In the genomic region with DNA sequence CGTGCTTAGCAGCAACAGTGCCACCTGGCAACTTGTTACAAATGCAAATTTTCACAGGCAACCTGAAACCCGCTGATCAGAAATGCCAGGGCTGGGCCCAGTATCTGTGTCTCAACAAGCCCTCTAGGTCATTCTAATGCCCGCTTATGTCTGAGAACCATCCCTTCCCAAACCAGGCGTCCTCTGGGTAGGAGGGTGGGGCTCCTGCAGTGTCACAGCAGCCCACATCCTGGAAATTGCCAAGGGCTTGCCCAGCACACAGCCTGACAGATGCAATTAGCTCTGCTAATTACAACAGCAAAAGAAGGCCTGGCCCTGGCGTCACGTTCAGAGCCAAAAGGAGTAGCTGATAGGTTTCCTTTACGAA, we compare ENCODE assay signal across 8 cellular contexts. TPM values are rescaled to one million over a fixed set of nuclear protein-coding genes. Genes with fewer than 3 reads are reported as not detected.
DNase-seq lines count a peak whose midpoint lies in the region; ATAC-seq lines count a peak whose summit lies in the region.

No MANE protein-coding gene starts in this region.

- H3K9me3 ChIP-seq in muscle layer of duodenum (ENCODE audit: control insufficient read depth in 1 of 2, low read length in 2 of 2) (no peaks in the 10 kb centered on the region), SJCRH30 (replicated peaks) (no peaks in the 10 kb centered on the region)

- H3K27me3 ChIP-seq in muscle layer of duodenum (ENCODE audit: low read depth, low read length) (no peaks in the 10 kb centered on the region), SJCRH30 (no peaks in the 10 kb centered on the region)

- peaks cover 58 to 85% of the 10 kb centered on the region in 2 donors for H3K4me1 ChIP-seq in muscle layer of duodenum (ENCODE audit: control insufficient read depth in 1 of 2, insufficient read depth in 2 of 2, low read length in 2 of 2)
- peaks cover 7% of the 10 kb centered on the region for H3K4me1 ChIP-seq in SJCRH30

- H3K4me3 ChIP-seq in muscle layer of duodenum (ENCODE audit: low read depth in 1 of 2, low read length in 2 of 2) (no peak overlapping the region), SJCRH30 (no peak overlapping the region)

- H3K4me1 Mint-ChIP-seq in activated T-helper 1 cell treated with anti-CD3 and anti-CD28 coated beads, Interleukin-12 subunit alpha, Interleukin-12 subunit beta, Interleukin-2, Interleukin-4 antibody, amounts not matched to agents 30 ng/mL and 10 ng/mL and 1 ng/mL, durations not matched to agents 14 hours and 24 hours and 36 hours (ENCODE audit: low read depth) = peaks cover 96% of the 10 kb centered on the region

- no peaks in the 10 kb centered on the region for H3K27me3 Mint-ChIP-seq in activated T-helper 1 cell treated with anti-CD3 and anti-CD28 coated beads, Interleukin-12 subunit alpha, Interleukin-12 subunit beta, Interleukin-2, Interleukin-4 antibody, amounts not matched to agents 30 ng/mL and 10 ng/mL and 1 ng/mL, durations not matched to agents 14 hours and 24 hours and 36 hours (ENCODE audit: insufficient read depth)

- ATAC-seq in HG03175 (IDR thresholded peaks at IDR 0.05; ENCODE audit: unreplicated experiment) (peak; percentile 37), HG02588 (IDR thresholded peaks at IDR 0.05; ENCODE audit: unreplicated experiment) (no peak), HG03095 (IDR thresholded peaks at IDR 0.05; ENCODE audit: unreplicated experiment) (no peak)

- intact Hi-C loops in activated T-helper 1 cell treated with anti-CD3 and anti-CD28 coated beads, Interleukin-12 subunit alpha, Interleukin-12 subunit beta, Interleukin-2, Interleukin-4 antibody, amounts not matched to agents 30 ng/mL and 10 ng/mL and 1 ng/mL, durations not matched to agents 14 hours and 24 hours and 36 hours (cut with micrococcal nuclease) = no loop called here

- H3K27ac ChIP-seq in muscle layer of duodenum (ENCODE audit: low read length) = peak overlapping the region; percentile 40
- H3K27ac ChIP-seq in SJCRH30 = no peak overlapping the region

- peaks cover 27% of the 10 kb centered on the region for H3K36me3 Mint-ChIP-seq in activated T-helper 1 cell treated with anti-CD3 and anti-CD28 coated beads, Interleukin-12 subunit alpha, Interleukin-12 subunit beta, Interleukin-2, Interleukin-4 antibody, amounts not matched to agents 30 ng/mL and 10 ng/mL and 1 ng/mL, durations not matched to agents 14 hours and 24 hours and 36 hours (ENCODE audit: low read depth)

- DNase-seq in GF-D8 (lab: John Stamatoyannopoulos, UW) (peak; percentile 81), T-helper 9 cell (no peak), SJCRH30 (no peak)
- DNase-seq in activated T-helper 1 cell treated with anti-CD3 and anti-CD28 coated beads, Interleukin-12 subunit alpha, Interleukin-12 subunit beta, Interleukin-2, Interleukin-4 antibody, amounts not matched to agents 30 ng/mL and 10 ng/mL and 1 ng/mL, durations not matched to agents 14 hours and 24 hours and 36 hours (ENCODE audit: low spot score) = no peak

- no peaks in the 10 kb centered on the region for H3K9me3 Mint-ChIP-seq in activated T-helper 1 cell treated with anti-CD3 and anti-CD28 coated beads, Interleukin-12 subunit alpha, Interleukin-12 subunit beta, Interleukin-2, Interleukin-4 antibody, amounts not matched to agents 30 ng/mL and 10 ng/mL and 1 ng/mL, durations not matched to agents 14 hours and 24 hours and 36 hours

- H3K27ac Mint-ChIP-seq in activated T-helper 1 cell treated with anti-CD3 and anti-CD28 coated beads, Interleukin-12 subunit alpha, Interleukin-12 subunit beta, Interleukin-2, Interleukin-4 antibody, amounts not matched to agents 30 ng/mL and 10 ng/mL and 1 ng/mL, durations not matched to agents 14 hours and 24 hours and 36 hours = peak overlapping the region; percentile 78

- H3K36me3 ChIP-seq in muscle layer of duodenum (ENCODE audit: control insufficient read depth in 1 of 2, insufficient read depth in 2 of 2, low read length in 2 of 2) (no peaks in the 10 kb centered on the region), SJCRH30 (no peaks in the 10 kb centered on the region)

- peak overlapping the region; percentile 57 for H3K4me3 Mint-ChIP-seq in activated T-helper 1 cell treated with anti-CD3 and anti-CD28 coated beads, Interleukin-12 subunit alpha, Interleukin-12 subunit beta, Interleukin-2, Interleukin-4 antibody, amounts not matched to agents 30 ng/mL and 10 ng/mL and 1 ng/mL, durations not matched to agents 14 hours and 24 hours and 36 hours

RNA-seq across cellular contexts. Expression of a gene that starts 15.9 kb away (rescaled TPM):
- total RNA-seq in activated T-helper 1 cell treated with anti-CD3 and anti-CD28 coated beads, Interleukin-12 subunit alpha, Interleukin-12 subunit beta, Interleukin-2, Interleukin-4 antibody, amounts not matched to agents 30 ng/mL and 10 ng/mL and 1 ng/mL, durations not matched to agents 14 hours and 24 hours and 36 hours = 17.3 and 18.1 TPM in 2 replicates
- 4.9 and 5.3 TPM in 2 replicates for total RNA-seq in SJCRH30 (2014; rRNA removed; shearing (Covaris generic))

RNA-seq across cellular contexts. Expression of a gene that starts 31.2 kb away (rescaled TPM):
- 0.08 and 0.24 TPM in 2 replicates for total RNA-seq in activated T-helper 1 cell treated with anti-CD3 and anti-CD28 coated beads, Interleukin-12 subunit alpha, Interleukin-12 subunit beta, Interleukin-2, Interleukin-4 antibody, amounts not matched to agents 30 ng/mL and 10 ng/mL and 1 ng/mL, durations not matched to agents 14 hours and 24 hours and 36 hours
- total RNA-seq in SJCRH30 (2014; rRNA removed; shearing (Covaris generic)) = 0.08 TPM in 1 of 2 replicates, not detected in the other

RNA-seq across cellular contexts. Expression of a gene that starts 53.4 kb away (rescaled TPM):
- total RNA-seq in activated T-helper 1 cell treated with anti-CD3 and anti-CD28 coated beads, Interleukin-12 subunit alpha, Interleukin-12 subunit beta, Interleukin-2, Interleukin-4 antibody, amounts not matched to agents 30 ng/mL and 10 ng/mL and 1 ng/mL, durations not matched to agents 14 hours and 24 hours and 36 hours = 1.1 and 1.2 TPM in 2 replicates
- 0.08 TPM in 1 of 2 replicates, not detected in the other for total RNA-seq in SJCRH30 (2014; rRNA removed; shearing (Covaris generic))
